14 cellular contexts compared by ENCODE assay signal in the genomic region with DNA sequence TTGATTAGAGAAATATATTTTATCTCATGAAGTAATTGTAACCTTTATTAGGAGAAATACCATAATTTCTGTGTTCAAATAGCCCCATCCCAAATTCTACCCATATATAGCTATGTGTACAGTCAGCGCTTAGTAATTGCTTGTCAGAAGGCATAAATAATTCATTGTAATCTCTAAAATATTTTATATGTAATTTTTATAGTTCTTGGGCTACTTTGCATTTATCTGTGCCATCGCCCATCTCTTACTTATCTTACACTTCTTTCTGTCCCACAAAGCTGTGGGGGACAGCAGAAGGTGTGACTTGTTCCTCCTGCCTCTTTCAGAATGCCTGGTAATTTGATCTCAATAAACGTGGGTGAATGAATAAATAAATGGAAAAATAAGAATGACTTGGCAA. TPM values are rescaled to one million over a fixed set of nuclear protein-coding genes. Genes with fewer than 3 reads are reported as not detected.
"Had no signal": no experiment of that assay in that cellular context is flagged by ENCODE, and none has a peak within 500 bp of the region (broad histone marks: within the 10 kb centered on the region; RNA-seq: fewer than 3 reads in every experiment).

No MANE protein-coding gene starts in this region.

- H3K27ac Mint-ChIP-seq: activated CD8-positive, alpha-beta memory T cell treated with anti-CD3 and anti-CD28 coated beads, Interleukin-2, amount 10 ng/mL, durations not matched to agents 7 days and 5 days; activated naive CD4-positive, alpha-beta T cell treated with anti-CD3 and anti-CD28 coated beads, Interleukin-2, amount 50 U/mL, for 72 hours; activated T-cell treated with anti-CD3 and anti-CD28 coated beads, Interleukin-2, amount 50 U/mL, for 24 hours; memory B cell; stimulated activated naive CD8-positive, alpha-beta T cell treated with anti-CD3 and anti-CD28 coated beads, Interleukin-15, amount 100 ng/mL, for 72 hours had no signal

- H3K36me3 ChIP-seq: esophagus squamous epithelium, heart right ventricle, ovary, thyroid gland had no signal

- H3K4me3 Mint-ChIP-seq: activated CD8-positive, alpha-beta memory T cell treated with anti-CD3 and anti-CD28 coated beads, Interleukin-2, amount 10 ng/mL, durations not matched to agents 7 days and 5 days; activated T-cell treated with anti-CD3 and anti-CD28 coated beads, Interleukin-2, amount 50 U/mL, for 24 hours; memory B cell; neural crest cell; stimulated activated naive CD8-positive, alpha-beta T cell treated with anti-CD3 and anti-CD28 coated beads, Interleukin-15, amount 100 ng/mL, for 72 hours had no signal

- H3K4me1 ChIP-seq: esophagus squamous epithelium had no signal

- H3K27me3 ChIP-seq: esophagus squamous epithelium, heart right ventricle, ovary, thyroid gland had no signal

- H3K4me1 Mint-ChIP-seq: activated CD8-positive, alpha-beta memory T cell treated with anti-CD3 and anti-CD28 coated beads, Interleukin-2, amount 10 ng/mL, durations not matched to agents 7 days and 5 days; memory B cell; stimulated activated naive CD8-positive, alpha-beta T cell treated with anti-CD3 and anti-CD28 coated beads, Interleukin-15, amount 100 ng/mL, for 72 hours had no signal

- H3K9me3 Mint-ChIP-seq: activated T-cell treated with anti-CD3 and anti-CD28 coated beads, Interleukin-2, amount 50 U/mL, for 24 hours; neural crest cell; stimulated activated naive CD8-positive, alpha-beta T cell treated with anti-CD3 and anti-CD28 coated beads, Interleukin-15, amount 100 ng/mL, for 72 hours had no signal

- H3K27ac ChIP-seq: heart right ventricle, ovary, thyroid gland had no signal

- H3K4me3 ChIP-seq: esophagus squamous epithelium, heart right ventricle, ovary, thyroid gland had no signal

- H3K9me3 ChIP-seq: esophagus squamous epithelium, heart right ventricle, ovary, thyroid gland had no signal

- H3K36me3 Mint-ChIP-seq: activated CD8-positive, alpha-beta memory T cell treated with anti-CD3 and anti-CD28 coated beads, Interleukin-2, amount 10 ng/mL, durations not matched to agents 7 days and 5 days; activated naive CD4-positive, alpha-beta T cell treated with anti-CD3 and anti-CD28 coated beads, Interleukin-2, amount 50 U/mL, for 72 hours; memory B cell had no signal

- DNase-seq: activated CD8-positive, alpha-beta memory T cell treated with anti-CD3 and anti-CD28 coated beads, Interleukin-2, amount 10 ng/mL, durations not matched to agents 7 days and 5 days; activated effector memory CD4-positive, alpha-beta T cell treated with anti-CD3 and anti-CD28 coated beads, Interleukin-2, amount 50 U/mL, for 16 hours; activated T-cell treated with anti-CD3 and anti-CD28 coated beads, Interleukin-2, amount 50 U/mL, for 24 hours; esophagus squamous epithelium; heart right ventricle; islet precursor cell; ovary; stimulated activated CD4-positive, alpha-beta T cell treated with anti-CD3 and anti-CD28 coated beads, Interleukin-4, amount 100 ng/mL, for 4 hours; stimulated activated naive CD8-positive, alpha-beta T cell treated with anti-CD3 and anti-CD28 coated beads, Interleukin-15, amount 100 ng/mL, for 72 hours; T-helper 2 cell; thyroid gland had no signal

RNA-seq across cellular contexts. Expression of gene ADAMTSL1, which starts 5.5 kb away (rescaled TPM):
- total RNA-seq: activated CD8-positive, alpha-beta memory T cell treated with anti-CD3 and anti-CD28 coated beads, Interleukin-2, amount 10 ng/mL, durations not matched to agents 7 days and 5 days; activated naive CD4-positive, alpha-beta T cell treated with anti-CD3 and anti-CD28 coated beads, Interleukin-2, amount 50 U/mL, for 72 hours had no signal
